In the genomic region with DNA sequence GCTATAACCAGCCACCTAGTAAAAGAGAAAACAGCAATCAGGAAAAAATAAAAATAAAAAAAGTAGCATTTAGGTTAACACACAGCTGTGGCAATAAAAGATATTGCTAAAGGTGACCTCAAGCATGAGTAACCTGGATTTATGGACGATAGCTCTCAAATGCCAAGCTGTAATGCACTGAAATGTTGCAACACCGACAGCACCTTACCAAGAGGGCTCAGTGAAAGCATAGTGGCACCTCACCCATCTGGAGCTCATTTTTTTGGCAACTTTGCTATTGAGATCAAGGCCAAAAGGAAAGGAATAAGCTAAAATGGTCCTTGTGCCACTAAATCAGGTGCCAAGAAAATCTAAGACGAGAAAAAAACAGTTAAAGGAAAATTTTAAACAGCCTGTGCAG, we compare ENCODE assay signal across 17 cellular contexts. TPM values are rescaled to one million over a fixed set of nuclear protein-coding genes. Genes with fewer than 3 reads are reported as not detected.
A peak's percentile ranks its signal among the peaks of the same experiment; 100 is the strongest.
DNase-seq lines count a peak whose midpoint lies in the region; ATAC-seq and TF ChIP-seq lines count a peak whose summit lies in the region.
"Had no signal": no experiment of that assay in that cellular context is flagged by ENCODE, and none has a peak within 500 bp of the region (broad histone marks: within the 10 kb centered on the region; RNA-seq: fewer than 3 reads in every experiment).

No MANE protein-coding gene starts in this region.

- H3K9me3 Mint-ChIP-seq in memory B cell, result no peaks in the 10 kb centered on the region
- no peaks in the 10 kb centered on the region for H3K9me3 Mint-ChIP-seq in effector memory CD8-positive, alpha-beta T cell
- no peaks in the 10 kb centered on the region for H3K9me3 Mint-ChIP-seq in activated naive CD4-positive, alpha-beta T cell treated with anti-CD3 and anti-CD28 coated beads for 36 hours
- H3K9me3 Mint-ChIP-seq: naive thymus-derived CD8-positive, alpha-beta T cell; stimulated activated naive CD8-positive, alpha-beta T cell treated with anti-CD3 and anti-CD28 coated beads, Interleukin-15, Interleukin-2, amounts not matched to agents 100 ng/mL and 50 ng/mL, for 24 hours had no signal

- DNase-seq in MM.1S (no peak), amniotic epithelial cell (ENCODE audit: low read depth) (peak; percentile 49), memory B cell (ENCODE audit: low spot score in 2 of 2) (no peak), amniotic stem cell (lab: John Stamatoyannopoulos, UW) (no peak)
- DNase-seq in stimulated activated CD4-positive, alpha-beta T cell treated with anti-CD3 and anti-CD28 coated beads, Interleukin-2, amount 100 ng/mL, for 24 hours, result no peak
- no peak for DNase-seq in effector memory CD8-positive, alpha-beta T cell
- no peak for DNase-seq in activated naive CD4-positive, alpha-beta T cell treated with anti-CD3 and anti-CD28 coated beads for 36 hours
- DNase-seq: activated effector memory CD4-positive, alpha-beta T cell treated with anti-CD3 and anti-CD28 coated beads, Interleukin-2, amount 50 U/mL, for 16 hours; lower lobe of right lung; naive thymus-derived CD8-positive, alpha-beta T cell; NCI-H187 treated with DMSO at 0.1 percent for 48 hours; NCI-H774; retina; T-helper 2 cell had no signal

- no peak overlapping the region for H3K4me3 Mint-ChIP-seq in memory B cell
- no peak overlapping the region for H3K4me3 Mint-ChIP-seq in effector memory CD8-positive, alpha-beta T cell
- no peak overlapping the region for H3K4me3 Mint-ChIP-seq in activated naive CD4-positive, alpha-beta T cell treated with anti-CD3 and anti-CD28 coated beads for 36 hours

- peaks cover 3 to 12% (median 8%) of the 10 kb centered on the region in 11 experiments; a peak in 21 of 22 replicates for H3K9me3 ChIP-seq in BLaER1 treated with 17β-estradiol and CSF1 and Interleukin-3, amounts not matched to agents 10 nM and 100 nM (replicated peaks in 1 of 11)
- no peaks in the 10 kb centered on the region for H3K9me3 ChIP-seq in MM.1S (replicated peaks; ENCODE audit: insufficient read depth, low read length)
- H3K9me3 ChIP-seq: ascending aorta, lower lobe of right lung had no signal

- H4K20me1 ChIP-seq in BLaER1 treated with 17β-estradiol and CSF1 and Interleukin-3, amounts not matched to agents 10 nM and 100 nM, result no peaks in the 10 kb centered on the region; a peak in 2 of 22 replicates
- no peaks in the 10 kb centered on the region for H4K20me1 ChIP-seq in MM.1S (ENCODE audit: insufficient read depth, low read length)

- no peak overlapping the region for H3K27ac ChIP-seq in BLaER1 treated with 17β-estradiol and CSF1 and Interleukin-3, amounts not matched to agents 10 nM and 100 nM
- no peak overlapping the region for H3K27ac ChIP-seq in MM.1S (ENCODE audit: low read length)
- H3K27ac ChIP-seq: ascending aorta, lower lobe of right lung had no signal

- no peaks in the 10 kb centered on the region for H3F3A ChIP-seq in MM.1S (ENCODE audit: insufficient read depth, low read length)

- no peaks in the 10 kb centered on the region for H3K9me2 ChIP-seq in MM.1S (replicated peaks; ENCODE audit: insufficient read depth, low read length)

- H3K4me3 ChIP-seq in BLaER1 treated with 17β-estradiol and CSF1 and Interleukin-3, amounts not matched to agents 10 nM and 100 nM, result no peak overlapping the region
- no peak overlapping the region for H3K4me3 ChIP-seq in MM.1S (ENCODE audit: low read length)
- H3K4me3 ChIP-seq: ascending aorta, lower lobe of right lung had no signal

- H3K9ac ChIP-seq in BLaER1 treated with 17β-estradiol and CSF1 and Interleukin-3, amounts not matched to agents 10 nM and 100 nM, result no peak overlapping the region
- no peak overlapping the region for H3K9ac ChIP-seq in MM.1S (ENCODE audit: low read length)

- CTCF ChIA-PET in activated naive CD4-positive, alpha-beta T cell treated with anti-CD3 and anti-CD28 coated beads for 36 hours (lab: Charles Lee), result interaction anchor here (0.9 to 1.3 kb wide), 3 partner anchors 22 to 59 kb away, joined by 3 to 5 read pairs (median 4); no protein-coding TSS in a partner anchor

- H3K36me3 ChIP-seq in BLaER1 treated with 17β-estradiol and CSF1 and Interleukin-3, amounts not matched to agents 10 nM and 100 nM, result peaks cover 33 to 53% (median 42%) of the 10 kb centered on the region in 11 experiments
- H3K36me3 ChIP-seq in MM.1S (replicated peaks; ENCODE audit: insufficient read depth, low read length), result 0 out of 2 replicates have a peak, but pooled peaks cover 8% of the 10 kb centered on the region

- H3K4me1 ChIP-seq in BLaER1 treated with 17β-estradiol and CSF1 and Interleukin-3, amounts not matched to agents 10 nM and 100 nM, result peaks cover 21 to 43% (median 33%) of the 10 kb centered on the region in 10 experiments
- H3K4me1 ChIP-seq in MM.1S (ENCODE audit: low read length), result peaks cover 14% of the 10 kb centered on the region

- no peak overlapping the region for H2AFZ ChIP-seq in MM.1S (ENCODE audit: low read length)

- peaks cover 10% of the 10 kb centered on the region for H3K36me3 Mint-ChIP-seq in memory B cell
- H3K36me3 Mint-ChIP-seq in effector memory CD8-positive, alpha-beta T cell (ENCODE audit: insufficient read depth), result peaks cover 22% of the 10 kb centered on the region
- peaks cover 25% of the 10 kb centered on the region for H3K36me3 Mint-ChIP-seq in activated naive CD4-positive, alpha-beta T cell treated with anti-CD3 and anti-CD28 coated beads for 36 hours (ENCODE audit: low read depth)

- peak overlapping the region; percentile 11 for H3K27ac Mint-ChIP-seq in memory B cell
- H3K27ac Mint-ChIP-seq in effector memory CD8-positive, alpha-beta T cell, result no peak overlapping the region
- H3K27ac Mint-ChIP-seq in activated naive CD4-positive, alpha-beta T cell treated with anti-CD3 and anti-CD28 coated beads for 36 hours, result no peak overlapping the region
- H3K27ac Mint-ChIP-seq: stimulated activated naive CD8-positive, alpha-beta T cell treated with anti-CD3 and anti-CD28 coated beads, Interleukin-15, Interleukin-2, amounts not matched to agents 100 ng/mL and 50 ng/mL, for 24 hours had no signal

- TF ChIP-seq CTCF in MM.1S (IDR thresholded peaks at IDR 0.05; ENCODE audit: low read length), result no peak

- ATAC-seq in memory B cell (ENCODE audit: low read depth), result no peak
- no peak for ATAC-seq in effector memory CD8-positive, alpha-beta T cell (replicated peaks)
- ATAC-seq: lower lobe of right lung; naive thymus-derived CD8-positive, alpha-beta T cell had no signal

- H3K27me3 ChIP-seq in BLaER1 treated with 17β-estradiol and CSF1 and Interleukin-3, amounts not matched to agents 10 nM and 100 nM, result no peaks in the 10 kb centered on the region
- H3K27me3 ChIP-seq in MM.1S (replicated peaks; ENCODE audit: insufficient read depth, low read length), result no peaks in the 10 kb centered on the region
- H3K27me3 ChIP-seq: ascending aorta had no signal

- intact Hi-C loops in activated naive CD4-positive, alpha-beta T cell treated with anti-CD3 and anti-CD28 coated beads for 36 hours (cut with micrococcal nuclease), result loop anchor here (10.0 kb wide), 2 partner anchors 1008 to 1792 kb away; partner anchors contain the start of genes PARP15 and ZNF148

- H3K27me3 Mint-ChIP-seq in memory B cell, result no peaks in the 10 kb centered on the region
- H3K27me3 Mint-ChIP-seq in effector memory CD8-positive, alpha-beta T cell, result no peaks in the 10 kb centered on the region
- no peaks in the 10 kb centered on the region for H3K27me3 Mint-ChIP-seq in activated naive CD4-positive, alpha-beta T cell treated with anti-CD3 and anti-CD28 coated beads for 36 hours (ENCODE audit: low read depth)
- H3K27me3 Mint-ChIP-seq: naive thymus-derived CD8-positive, alpha-beta T cell; stimulated activated naive CD8-positive, alpha-beta T cell treated with anti-CD3 and anti-CD28 coated beads, Interleukin-15, Interleukin-2, amounts not matched to agents 100 ng/mL and 50 ng/mL, for 24 hours had no signal

- peaks cover 13% of the 10 kb centered on the region for H3K4me1 Mint-ChIP-seq in memory B cell
- H3K4me1 Mint-ChIP-seq in effector memory CD8-positive, alpha-beta T cell (ENCODE audit: low read depth in 2 of 2), result peaks cover 3 to 21% of the 10 kb centered on the region in 2 donors
- H3K4me1 Mint-ChIP-seq in activated naive CD4-positive, alpha-beta T cell treated with anti-CD3 and anti-CD28 coated beads for 36 hours (ENCODE audit: low read depth), result peaks cover 20% of the 10 kb centered on the region

- peak overlapping the region; percentile 80 to 99 (median 93); a peak in 21 of 22 replicates for H3K4me2 ChIP-seq in BLaER1 treated with 17β-estradiol and CSF1 and Interleukin-3, amounts not matched to agents 10 nM and 100 nM
- peak overlapping the region; percentile 85; the same call in 1 of the 2 replicates for H3K4me2 ChIP-seq in MM.1S (ENCODE audit: low read depth, low read length)

- H3K79me2 ChIP-seq in MM.1S (ENCODE audit: low read length), result peaks cover 26% of the 10 kb centered on the region

RNA-seq across cellular contexts. Expression of gene HACD2, which starts 2.5 kb away (rescaled TPM):
- total RNA-seq in activated naive CD4-positive, alpha-beta T cell treated with anti-CD3 and anti-CD28 coated beads for 36 hours, result 10 to 100 TPM; 25.9 TPM
